ENCODE assay signal across 22 cellular contexts in genomic region chr5:1464511-1464910, GRCh38. TPM values are rescaled to one million over a fixed set of nuclear protein-coding genes. Genes with fewer than 3 reads are reported as not detected.
DNase-seq lines count a peak whose midpoint lies in the region; ATAC-seq, FAIRE-seq and TF ChIP-seq lines count a peak whose summit lies in the region.
"Had no signal": no experiment of that assay in that cellular context is flagged by ENCODE, and none has a peak within 500 bp of the region (broad histone marks: within the 10 kb centered on the region; RNA-seq: fewer than 3 reads in every experiment).

No MANE protein-coding gene starts in this region.

- DNase-seq in T-helper 2 cell treated with Interferon-gamma antibody and Interleukin-4, amounts not matched to agents 5 μg/mL and 100 μg/mL, for 36 hours (ENCODE audit: low spot score), result no peak
- no peak for DNase-seq in T-helper 2 cell
- no peak for DNase-seq in stimulated activated naive CD8-positive, alpha-beta T cell treated with anti-CD3 and anti-CD28 coated beads, Interleukin-15, Interleukin-2, amounts not matched to agents 100 U/mL and 50 U/mL, for 24 hours
- no peak for DNase-seq in glutamatergic neuron
- DNase-seq in urothelium cell line (ENCODE audit: low spot score), result no peak
- DNase-seq in NCI-H1694 (lab: John Stamatoyannopoulos, UW), result no peak
- DNase-seq in GM10248 (ENCODE audit: extremely low spot score), result no peak
- DNase-seq: ACHN; CD4-positive, alpha-beta memory T cell; DMS153; IMR-90; NCI-H1105; NCI-H2081; NCI-H2171; NCI-H345; NCI-H524; NCI-H774; SHP77 had no signal

- peaks cover 57% of the 10 kb centered on the region for H3K36me3 Mint-ChIP-seq in T-helper 2 cell treated with Interferon-gamma antibody and Interleukin-4, amounts not matched to agents 5 μg/mL and 100 μg/mL, for 36 hours (ENCODE audit: low read depth)
- peaks cover 58% of the 10 kb centered on the region for H3K36me3 Mint-ChIP-seq in stimulated activated naive CD8-positive, alpha-beta T cell treated with anti-CD3 and anti-CD28 coated beads, Interleukin-15, Interleukin-2, amounts not matched to agents 100 ng/mL and 50 ng/mL, for 24 hours (ENCODE audit: low read depth)
- peaks cover 20% of the 10 kb centered on the region for H3K36me3 Mint-ChIP-seq in glutamatergic neuron (ENCODE audit: unreplicated experiment)

- no peaks in the 10 kb centered on the region for H3K4me1 Mint-ChIP-seq in T-helper 2 cell treated with Interferon-gamma antibody and Interleukin-4, amounts not matched to agents 5 μg/mL and 100 μg/mL, for 36 hours (ENCODE audit: low read depth)
- H3K4me1 Mint-ChIP-seq in stimulated activated naive CD8-positive, alpha-beta T cell treated with anti-CD3 and anti-CD28 coated beads, Interleukin-15, Interleukin-2, amounts not matched to agents 100 ng/mL and 50 ng/mL, for 24 hours (ENCODE audit: low read depth), result peaks cover 1% of the 10 kb centered on the region
- H3K4me1 Mint-ChIP-seq in glutamatergic neuron (ENCODE audit: low read depth, unreplicated experiment), result peaks cover 5% of the 10 kb centered on the region
- H3K4me1 Mint-ChIP-seq: CD4-positive, alpha-beta memory T cell had no signal

- peak; percentile 95 for FAIRE-seq in urothelium cell line (lab: Jason Lieb, UNC)
- FAIRE-seq: G401.6 had no signal

- CTCF ChIA-PET in GM10248 (lab: Yijun Ruan, JAX), result no interaction called here

- ATAC-seq in stimulated activated naive CD8-positive, alpha-beta T cell treated with anti-CD3 and anti-CD28 coated beads, Interleukin-15, Interleukin-2, amounts not matched to agents 100 U/mL and 50 U/mL, for 24 hours, result no peak

- TF ChIP-seq CTCF in glutamatergic neuron (IDR thresholded peaks at IDR 0.05; ENCODE audit: partially characterized antibody, unreplicated experiment), result no peak
- TF ChIP-seq CTCF in GM10248 (IDR thresholded peaks at IDR 0.05; ENCODE audit: control extremely low read depth, extremely low read depth, low read depth, missing control alignments), result no peak

- H3K27ac Mint-ChIP-seq in T-helper 2 cell treated with Interferon-gamma antibody and Interleukin-4, amounts not matched to agents 5 μg/mL and 100 μg/mL, for 36 hours, result peak overlapping the region; percentile 31
- peak overlapping the region; percentile 71 for H3K27ac Mint-ChIP-seq in stimulated activated naive CD8-positive, alpha-beta T cell treated with anti-CD3 and anti-CD28 coated beads, Interleukin-15, Interleukin-2, amounts not matched to agents 100 ng/mL and 50 ng/mL, for 24 hours
- H3K27ac Mint-ChIP-seq in glutamatergic neuron (ENCODE audit: unreplicated experiment), result peak overlapping the region; percentile 55

- H3K27me3 Mint-ChIP-seq in T-helper 2 cell treated with Interferon-gamma antibody and Interleukin-4, amounts not matched to agents 5 μg/mL and 100 μg/mL, for 36 hours (ENCODE audit: low read depth), result no peaks in the 10 kb centered on the region
- no peaks in the 10 kb centered on the region for H3K27me3 Mint-ChIP-seq in stimulated activated naive CD8-positive, alpha-beta T cell treated with anti-CD3 and anti-CD28 coated beads, Interleukin-15, Interleukin-2, amounts not matched to agents 100 ng/mL and 50 ng/mL, for 24 hours
- peaks cover 17% of the 10 kb centered on the region for H3K27me3 Mint-ChIP-seq in glutamatergic neuron (ENCODE audit: unreplicated experiment)
- H3K27me3 Mint-ChIP-seq: CD4-positive, alpha-beta memory T cell had no signal

- POLR2A ChIA-PET in GM10248 (lab: Yijun Ruan, JAX), result no interaction called here

- peaks cover 9% of the 10 kb centered on the region for H3K9me3 Mint-ChIP-seq in T-helper 2 cell treated with Interferon-gamma antibody and Interleukin-4, amounts not matched to agents 5 μg/mL and 100 μg/mL, for 36 hours
- H3K9me3 Mint-ChIP-seq in stimulated activated naive CD8-positive, alpha-beta T cell treated with anti-CD3 and anti-CD28 coated beads, Interleukin-15, Interleukin-2, amounts not matched to agents 100 ng/mL and 50 ng/mL, for 24 hours, result peaks cover 8% of the 10 kb centered on the region
- peaks cover 26% of the 10 kb centered on the region for H3K9me3 Mint-ChIP-seq in glutamatergic neuron (ENCODE audit: unreplicated experiment)

- H3K4me3 Mint-ChIP-seq in T-helper 2 cell treated with Interferon-gamma antibody and Interleukin-4, amounts not matched to agents 5 μg/mL and 100 μg/mL, for 36 hours, result no peak overlapping the region
- H3K4me3 Mint-ChIP-seq in stimulated activated naive CD8-positive, alpha-beta T cell treated with anti-CD3 and anti-CD28 coated beads, Interleukin-15, Interleukin-2, amounts not matched to agents 100 ng/mL and 50 ng/mL, for 24 hours, result no peak overlapping the region
- H3K4me3 Mint-ChIP-seq in glutamatergic neuron (ENCODE audit: unreplicated experiment), result no peak overlapping the region
- H3K4me3 Mint-ChIP-seq: CD4-positive, alpha-beta memory T cell had no signal

RNA-seq across cellular contexts. Expression of gene SLC6A3, which starts 19.3 kb away (rescaled TPM):
- 22.4 TPM for total RNA-seq in glutamatergic neuron (ENCODE audit: unreplicated experiment)
- total RNA-seq: CD4-positive, alpha-beta memory T cell; Daoy; HT1080; IMR-90 had no signal

RNA-seq across cellular contexts. Expression of gene LPCAT1, which starts 59.2 kb away (rescaled TPM):
- total RNA-seq in glutamatergic neuron (ENCODE audit: unreplicated experiment), result 113 TPM
